9 cellular contexts compared by ENCODE assay signal in the genomic region with DNA sequence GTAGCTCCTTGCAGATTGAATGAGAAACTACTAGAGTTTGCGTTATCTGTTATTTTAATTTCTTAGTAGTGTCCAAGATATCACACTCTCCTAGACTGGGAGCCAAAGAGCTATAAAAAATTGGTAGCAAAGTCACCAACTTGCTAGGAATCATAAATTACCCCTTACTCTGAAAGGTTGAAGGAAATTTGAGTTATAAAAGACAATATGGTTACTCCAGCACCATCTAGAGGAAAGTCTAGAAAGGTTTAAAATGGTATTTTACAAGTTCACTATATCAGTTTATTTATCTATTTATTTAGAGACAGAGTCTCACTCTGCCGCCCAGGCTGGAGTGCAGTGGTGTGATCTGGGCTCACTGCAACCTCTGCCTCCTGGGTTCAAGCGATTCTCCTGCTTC.
A peak's percentile ranks its signal among the peaks of the same experiment; 100 is the strongest.
DNase-seq lines count a peak whose midpoint lies in the region; ATAC-seq and TF ChIP-seq lines count a peak whose summit lies in the region.
"Had no signal": no experiment of that assay in that cellular context is flagged by ENCODE, and none has a peak within 500 bp of the region (broad histone marks: within the 10 kb centered on the region; RNA-seq: fewer than 3 reads in every experiment).

No MANE protein-coding gene starts in this region.

- DNase-seq in DMS 273 (lab: John Stamatoyannopoulos, UW; ENCODE audit: unreplicated experiment): peak; percentile 2
- no peak for DNase-seq in DMS 273 treated with DMSO at 0.1 percent for 48 hours (lab: John Stamatoyannopoulos, UW)
- DNase-seq in NCI-H1694 (lab: John Stamatoyannopoulos, UW): peak; percentile 5
- DNase-seq in colonic mucosa: no peak
- DNase-seq in prostate gland (ENCODE audit: low spot score): no peak
- no peak for DNase-seq in NCI-H2227 treated with DMSO at 0.1 percent for 48 hours (lab: John Stamatoyannopoulos, UW)
- DNase-seq in HK-2 (ENCODE audit: unreplicated experiment): no peak
- DNase-seq: activated T-cell treated with anti-CD3 and anti-CD28 coated beads, Interleukin-2, amount 50 U/mL, for 48 hours had no signal

- H3K4me1 ChIP-seq in colonic mucosa (peaks cover 4% of the 10 kb centered on the region), prostate gland (replicated peaks) (no peaks in the 10 kb centered on the region)

- no peak for TF ChIP-seq POLR2A in prostate gland (IDR thresholded peaks at IDR 0.05)

- ATAC-seq in HG02798 (IDR thresholded peaks at IDR 0.05; ENCODE audit: poor library complexity, unreplicated experiment): no peak

- no peaks in the 10 kb centered on the region for H3K36me3 ChIP-seq in colonic mucosa
- no peaks in the 10 kb centered on the region for H3K36me3 ChIP-seq in prostate gland

- H3K9ac ChIP-seq in colonic mucosa (ENCODE audit: low read depth in 2 of 2, low read length in 2 of 2): no peak overlapping the region

- no peaks in the 10 kb centered on the region for H3K9me3 ChIP-seq in colonic mucosa
- no peaks in the 10 kb centered on the region for H3K9me3 ChIP-seq in prostate gland

- TF ChIP-seq CTCF in colonic mucosa (IDR thresholded peaks at IDR 0.05): peak; percentile 30
- peak in 3 of 4 experiments; percentile 28 to 49 (median 47) for TF ChIP-seq CTCF in prostate gland (IDR thresholded peaks at IDR 0.05)

- H3K4me3 ChIP-seq in colonic mucosa: no peak overlapping the region
- H3K4me3 ChIP-seq in prostate gland: no peak overlapping the region

- no peak overlapping the region for H3K27ac ChIP-seq in colonic mucosa
- H3K27ac ChIP-seq in prostate gland: no peak overlapping the region

- 46% methylated on average over 3 of the region's 3 CpGs for WGBS in prostate gland

- H3K27me3 ChIP-seq in colonic mucosa: no peaks in the 10 kb centered on the region
- H3K27me3 ChIP-seq in prostate gland (replicated peaks; ENCODE audit: insufficient read depth): no peaks in the 10 kb centered on the region

- intact Hi-C loops in colonic mucosa (cut with DNase I) (loop anchor here (10.0 kb wide), 1 partner anchor 229 kb away; no protein-coding TSS in a partner anchor), prostate gland (cut with DNase I) (no loop called here)

Comparison
In these comparisons a context has a peak if more than half of its experiments do, and no peak if none do; other contexts are left out.
1. DNase-seq: peak in DMS 273 (single experiment) and NCI-H1694 (single experiment); none in DMS 273 treated with DMSO at 0.1 percent for 48 hours (single experiment), colonic mucosa (single experiment), prostate gland (single experiment), NCI-H2227 treated with DMSO at 0.1 percent for 48 hours (single experiment) and HK-2 (single experiment).